9 cellular contexts compared by ENCODE assay signal in the genomic region with DNA sequence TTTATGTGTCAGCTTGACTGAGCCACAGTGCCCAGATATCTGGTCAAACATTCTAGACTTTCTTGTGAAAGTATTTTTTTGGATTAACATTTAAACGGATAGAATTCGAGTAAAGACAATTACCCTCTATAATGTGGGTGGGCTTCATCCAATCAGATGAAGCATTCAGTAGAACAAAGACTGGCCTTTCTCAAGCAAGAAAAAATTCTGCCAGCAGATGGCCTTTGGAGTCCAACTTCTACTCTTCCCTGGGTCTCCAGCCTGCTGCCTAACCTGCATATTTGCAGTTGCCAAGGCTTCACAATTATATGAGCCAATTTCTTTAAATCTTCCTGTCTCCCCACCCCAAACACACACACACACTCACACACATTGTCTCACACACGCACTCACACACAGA.
DNase-seq lines count a peak whose midpoint lies in the region; ATAC-seq and TF ChIP-seq lines count a peak whose summit lies in the region.
"Had no signal": no experiment of that assay in that cellular context is flagged by ENCODE, and none has a peak within 500 bp of the region (broad histone marks: within the 10 kb centered on the region; RNA-seq: fewer than 3 reads in every experiment).

No MANE protein-coding gene starts in this region.

- no peaks in the 10 kb centered on the region for H3K36me3 ChIP-seq in liver (ENCODE audit: control insufficient read depth in 4 of 4, insufficient read depth in 3 of 4, low read depth in 1 of 4, low read length in 3 of 4)

- peak; percentile 28 for DNase-seq in NCI-H2029 (lab: John Stamatoyannopoulos, UW)
- DNase-seq in NCI-H2029 treated with DMSO at 0.1 percent for 48 hours (lab: John Stamatoyannopoulos, UW) = no peak
- DNase-seq in SHP77 (lab: John Stamatoyannopoulos, UW) = peak; percentile 47 to 79
- DNase-seq in amygdala (lab: John Stamatoyannopoulos, UW) = no peak
- DNase-seq: stimulated activated CD4-positive, alpha-beta T cell treated with anti-CD3 and anti-CD28 coated beads, Interleukin-12 subunit alpha, Interleukin-12 subunit beta, amount 100 ng/mL, for 4 hours had no signal

- H3K9ac ChIP-seq in liver (ENCODE audit: low read depth in 1 of 2, low read length in 2 of 2) = no peak overlapping the region

- no peaks in the 10 kb centered on the region for H3K27me3 ChIP-seq in liver (ENCODE audit: control insufficient read depth in 4 of 4, insufficient read depth in 4 of 4, low read length in 3 of 4)

- no peaks in the 10 kb centered on the region for H3K4me1 ChIP-seq in liver (ENCODE audit: control insufficient read depth in 4 of 4, insufficient read depth in 4 of 4, low read length in 3 of 4)

- no peak overlapping the region for H3K27ac ChIP-seq in liver (ENCODE audit: low read depth in 1 of 2, low read length in 2 of 2)

- H3K4me3 ChIP-seq in liver (ENCODE audit: low read depth in 1 of 3, low read length in 3 of 3) = no peak overlapping the region

- no peak for ATAC-seq in HG03457 (IDR thresholded peaks at IDR 0.05; ENCODE audit: unreplicated experiment)
- ATAC-seq in HG03439 (IDR thresholded peaks at IDR 0.05; ENCODE audit: unreplicated experiment) = no peak

- WGBS in liver = 22% methylated on average over 3 of the region's 3 CpGs

- TF ChIP-seq CTCF in LNCAP (IDR thresholded peaks at IDR 0.05) = peak; percentile 38; the same call in 1 of the 2 replicates
- peak; percentile 41 for TF ChIP-seq CTCF in liver (IDR thresholded peaks at IDR 0.05; ENCODE audit: low read depth, low read length, missing input control)

- no peaks in the 10 kb centered on the region for H3K9me3 ChIP-seq in liver (ENCODE audit: control insufficient read depth in 4 of 4, low read length in 3 of 4)

- TF ChIP-seq RAD21 in liver (IDR thresholded peaks at IDR 0.05) = peak; percentile 81

TF ChIP-seq in liver, 16 proteins besides CTCF, POLR2A, EP300 and RAD21:
- TF ChIP-seq TAF1 (conservative IDR thresholded peaks at IDR 0.05) (no peak), FOXA1 (IDR thresholded peaks at IDR 0.05) (no peak), FOXA2 (IDR thresholded peaks at IDR 0.05) (no peak)
- TF ChIP-seq, protein P1, sequence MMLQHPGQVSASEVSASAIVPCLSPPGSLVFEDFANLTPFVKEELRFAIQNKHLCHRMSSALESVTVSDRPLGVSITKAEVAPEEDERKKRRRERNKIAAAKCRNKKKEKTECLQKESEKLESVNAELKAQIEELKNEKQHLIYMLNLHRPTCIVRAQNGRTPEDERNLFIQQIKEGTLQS (IDR thresholded peaks at IDR 0.05) = no peak
- TF ChIP-seq, protein P2, sequence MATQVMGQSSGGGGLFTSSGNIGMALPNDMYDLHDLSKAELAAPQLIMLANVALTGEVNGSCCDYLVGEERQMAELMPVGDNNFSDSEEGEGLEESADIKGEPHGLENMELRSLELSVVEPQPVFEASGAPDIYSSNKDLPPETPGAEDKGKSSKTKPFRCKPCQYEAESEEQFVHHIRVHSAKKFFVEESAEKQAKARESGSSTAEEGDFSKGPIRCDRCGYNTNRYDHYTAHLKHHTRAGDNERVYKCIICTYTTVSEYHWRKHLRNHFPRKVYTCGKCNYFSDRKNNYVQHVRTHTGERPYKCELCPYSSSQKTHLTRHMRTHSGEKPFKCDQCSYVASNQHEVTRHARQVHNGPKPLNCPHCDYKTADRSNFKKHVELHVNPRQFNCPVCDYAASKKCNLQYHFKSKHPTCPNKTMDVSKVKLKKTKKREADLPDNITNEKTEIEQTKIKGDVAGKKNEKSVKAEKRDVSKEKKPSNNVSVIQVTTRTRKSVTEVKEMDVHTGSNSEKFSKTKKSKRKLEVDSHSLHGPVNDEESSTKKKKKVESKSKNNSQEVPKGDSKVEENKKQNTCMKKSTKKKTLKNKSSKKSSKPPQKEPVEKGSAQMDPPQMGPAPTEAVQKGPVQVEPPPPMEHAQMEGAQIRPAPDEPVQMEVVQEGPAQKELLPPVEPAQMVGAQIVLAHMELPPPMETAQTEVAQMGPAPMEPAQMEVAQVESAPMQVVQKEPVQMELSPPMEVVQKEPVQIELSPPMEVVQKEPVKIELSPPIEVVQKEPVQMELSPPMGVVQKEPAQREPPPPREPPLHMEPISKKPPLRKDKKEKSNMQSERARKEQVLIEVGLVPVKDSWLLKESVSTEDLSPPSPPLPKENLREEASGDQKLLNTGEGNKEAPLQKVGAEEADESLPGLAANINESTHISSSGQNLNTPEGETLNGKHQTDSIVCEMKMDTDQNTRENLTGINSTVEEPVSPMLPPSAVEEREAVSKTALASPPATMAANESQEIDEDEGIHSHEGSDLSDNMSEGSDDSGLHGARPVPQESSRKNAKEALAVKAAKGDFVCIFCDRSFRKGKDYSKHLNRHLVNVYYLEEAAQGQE (IDR thresholded peaks at IDR 0.05) = no peak
- TF ChIP-seq, protein P3, sequence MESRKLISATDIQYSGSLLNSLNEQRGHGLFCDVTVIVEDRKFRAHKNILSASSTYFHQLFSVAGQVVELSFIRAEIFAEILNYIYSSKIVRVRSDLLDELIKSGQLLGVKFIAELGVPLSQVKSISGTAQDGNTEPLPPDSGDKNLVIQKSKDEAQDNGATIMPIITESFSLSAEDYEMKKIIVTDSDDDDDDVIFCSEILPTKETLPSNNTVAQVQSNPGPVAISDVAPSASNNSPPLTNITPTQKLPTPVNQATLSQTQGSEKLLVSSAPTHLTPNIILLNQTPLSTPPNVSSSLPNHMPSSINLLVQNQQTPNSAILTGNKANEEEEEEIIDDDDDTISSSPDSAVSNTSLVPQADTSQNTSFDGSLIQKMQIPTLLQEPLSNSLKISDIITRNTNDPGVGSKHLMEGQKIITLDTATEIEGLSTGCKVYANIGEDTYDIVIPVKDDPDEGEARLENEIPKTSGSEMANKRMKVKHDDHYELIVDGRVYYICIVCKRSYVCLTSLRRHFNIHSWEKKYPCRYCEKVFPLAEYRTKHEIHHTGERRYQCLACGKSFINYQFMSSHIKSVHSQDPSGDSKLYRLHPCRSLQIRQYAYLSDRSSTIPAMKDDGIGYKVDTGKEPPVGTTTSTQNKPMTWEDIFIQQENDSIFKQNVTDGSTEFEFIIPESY (IDR thresholded peaks at IDR 0.05) = no peak

Comparison
In these comparisons a context has a peak if more than half of its experiments do, and no peak if none do; other contexts are left out.
1. DNase-seq: peak in NCI-H2029 (single experiment) and SHP77 (2 of 2); none in NCI-H2029 treated with DMSO at 0.1 percent for 48 hours (single experiment) and amygdala (0 of 56).